In genomic region chr7:119720541-119720940, GRCh38 we compare ENCODE assay signal across 13 cellular contexts.
A peak's percentile ranks its signal among the peaks of the same experiment; 100 is the strongest.
DNase-seq lines count a peak whose midpoint lies in the region; ATAC-seq and TF ChIP-seq lines count a peak whose summit lies in the region.
"Had no signal": no experiment of that assay in that cellular context is flagged by ENCODE, and none has a peak within 500 bp of the region (broad histone marks: within the 10 kb centered on the region; RNA-seq: fewer than 3 reads in every experiment).

No MANE protein-coding gene starts in this region.

- intact Hi-C loops in left lung (cut with DNase I) (no loop called here), posterior vena cava (cut with DNase I) (no loop called here)

- ATAC-seq in left lung (peak; percentile 41), GM19395 (IDR thresholded peaks at IDR 0.05; ENCODE audit: unreplicated experiment) (no peak), HG02588 (IDR thresholded peaks at IDR 0.05; ENCODE audit: unreplicated experiment) (no peak)
- ATAC-seq: HepG2 had no signal

- H3K27ac ChIP-seq in left lung: no peak overlapping the region
- H3K27ac ChIP-seq: dorsolateral prefrontal cortex had no signal

- no peaks in the 10 kb centered on the region for H3K9me3 Mint-ChIP-seq in chondrocyte (ENCODE audit: low read depth)
- H3K9me3 Mint-ChIP-seq: naive B cell had no signal

- H3K9me3 ChIP-seq in left lung: no peaks in the 10 kb centered on the region

- no peak overlapping the region for H3K4me3 Mint-ChIP-seq in chondrocyte (ENCODE audit: unreplicated experiment)
- H3K4me3 Mint-ChIP-seq: naive B cell had no signal

- H3K36me3 Mint-ChIP-seq in chondrocyte (ENCODE audit: low read depth): no peaks in the 10 kb centered on the region
- H3K36me3 Mint-ChIP-seq: naive B cell had no signal

- no peaks in the 10 kb centered on the region for H3K36me3 ChIP-seq in left lung

- no peak for TF ChIP-seq CTCF in chondrocyte (IDR thresholded peaks at IDR 0.05)
- no peak for TF ChIP-seq CTCF in left lung (IDR thresholded peaks at IDR 0.05)

- H3K4me1 Mint-ChIP-seq in chondrocyte (ENCODE audit: low read depth): peaks cover 29% of the 10 kb centered on the region
- H3K4me1 Mint-ChIP-seq: naive B cell had no signal

- H3K27ac Mint-ChIP-seq in chondrocyte (ENCODE audit: unreplicated experiment): peak overlapping the region; percentile 70
- H3K27ac Mint-ChIP-seq: naive B cell had no signal

- H3K27me3 ChIP-seq in left lung: no peaks in the 10 kb centered on the region
- H3K27me3 ChIP-seq: dorsolateral prefrontal cortex had no signal

- no peak overlapping the region for H3K4me3 ChIP-seq in left lung
- H3K4me3 ChIP-seq: dorsolateral prefrontal cortex had no signal

- DNase-seq in AG20443 (ENCODE audit: low spot score): peak; percentile 5
- peak; percentile 68 for DNase-seq in NCI-H446 treated with DMSO at 0.1 percent for 48 hours (lab: John Stamatoyannopoulos, UW)
- no peak for DNase-seq in chondrocyte (ENCODE audit: low spot score)
- no peak for DNase-seq in left lung
- DNase-seq in posterior vena cava (ENCODE audit: low spot score): no peak
- DNase-seq in activated effector memory CD4-positive, alpha-beta T cell treated with anti-CD3 and anti-CD28 coated beads, Interleukin-2, amount 50 U/mL, for 16 hours: no peak
- DNase-seq: dorsolateral prefrontal cortex, naive B cell, NCI-H1694 treated with DMSO at 0.1 percent for 48 hours, OCI-M1 had no signal

- no peaks in the 10 kb centered on the region for H3K27me3 Mint-ChIP-seq in chondrocyte (ENCODE audit: low read depth)
- H3K27me3 Mint-ChIP-seq: naive B cell had no signal

- no peaks in the 10 kb centered on the region for H3K4me1 ChIP-seq in left lung

Comparison
In these comparisons a context has a peak if more than half of its experiments do, and no peak if none do; other contexts are left out.
1. DNase-seq: peak in AG20443 (single experiment) and NCI-H446 treated with DMSO at 0.1 percent for 48 hours (single experiment); none in chondrocyte (single experiment), left lung (0 of 2), posterior vena cava (single experiment) and activated effector memory CD4-positive, alpha-beta T cell treated with anti-CD3 and anti-CD28 coated beads, Interleukin-2, amount 50 U/mL, for 16 hours (single experiment).